In genomic region chr6:148947621-148948444, GRCh38 we compare ENCODE assay signal across 9 cellular contexts.
A peak's percentile ranks its signal among the peaks of the same experiment; 100 is the strongest.
DNase-seq lines count a peak whose midpoint lies in the region; ATAC-seq and TF ChIP-seq lines count a peak whose summit lies in the region.
"Had no signal": no experiment of that assay in that cellular context is flagged by ENCODE, and none has a peak within 500 bp of the region (broad histone marks: within the 10 kb centered on the region; RNA-seq: fewer than 3 reads in every experiment).

No MANE protein-coding gene starts in this region.

- no peaks in the 10 kb centered on the region for H4K20me1 ChIP-seq in PC-3 (ENCODE audit: low read length)

- no peak overlapping the region for H3K4me3 Mint-ChIP-seq in activated T-cell treated with anti-CD3 and anti-CD28 coated beads, Interleukin-2, amount 50 U/mL, for 24 hours
- no peak overlapping the region for H3K4me3 Mint-ChIP-seq in neural crest cell
- H3K4me3 Mint-ChIP-seq: T-helper 1 cell treated with Interleukin-12 subunit alpha and Interleukin-12 subunit beta and Interleukin-4 antibody, amounts not matched to agents 30 μg/mL and 1 μg/mL, for 36 hours had no signal

- no peaks in the 10 kb centered on the region for H3K9me3 Mint-ChIP-seq in activated T-cell treated with anti-CD3 and anti-CD28 coated beads, Interleukin-2, amount 50 U/mL, for 24 hours
- no peaks in the 10 kb centered on the region for H3K9me3 Mint-ChIP-seq in neural crest cell
- H3K9me3 Mint-ChIP-seq: T-helper 1 cell treated with Interleukin-12 subunit alpha and Interleukin-12 subunit beta and Interleukin-4 antibody, amounts not matched to agents 30 μg/mL and 1 μg/mL, for 36 hours had no signal

- BruUV-seq in PC-3 (replicated peaks; lab: Mats Ljungman, UMichigan) = no TSS peak

- H3K27me3 ChIP-seq in PC-3 (ENCODE audit: low read length) = no peaks in the 10 kb centered on the region
- H3K27me3 ChIP-seq in stomach = no peaks in the 10 kb centered on the region

- no peaks in the 10 kb centered on the region for H3K79me2 ChIP-seq in PC-3 (ENCODE audit: low read length)

- CTCF ChIA-PET in PC-3 (lab: Charles Lee) = no interaction called here

- H3K9ac ChIP-seq in PC-3 (ENCODE audit: low read length) = no peak overlapping the region

- peaks cover 1% of the 10 kb centered on the region for H3K4me1 Mint-ChIP-seq in activated T-cell treated with anti-CD3 and anti-CD28 coated beads, Interleukin-2, amount 50 U/mL, for 24 hours (ENCODE audit: low read depth)
- peaks cover 4% of the 10 kb centered on the region for H3K4me1 Mint-ChIP-seq in neural crest cell

- H3K9me3 ChIP-seq in PC-3 (ENCODE audit: low read length) (no peaks in the 10 kb centered on the region), stomach (no peaks in the 10 kb centered on the region)

- H3K4me3 ChIP-seq in PC-3 (ENCODE audit: low read length) (no peak overlapping the region), stomach (no peak overlapping the region)

- no peak for TF ChIP-seq POLR2A in stomach (IDR thresholded peaks at IDR 0.05)

- POLR2A ChIA-PET in PC-3 (lab: Charles Lee; ENCODE audit: unreplicated experiment) = no interaction called here

- no peak overlapping the region for H3K27ac ChIP-seq in PC-3 (ENCODE audit: low read length)
- peak overlapping the region in 1 of 5 donors; percentile 73 for H3K27ac ChIP-seq in stomach

- TF ChIP-seq RAD21 in Ishikawa (IDR thresholded peaks at IDR 0.05; ENCODE audit: low read depth) = peak; percentile 76

- no peak overlapping the region for H2AFZ ChIP-seq in PC-3 (ENCODE audit: low read length)

- H3K4me2 ChIP-seq in PC-3 (ENCODE audit: low read length) = peak overlapping the region; percentile 15

- DNase-seq in CD1c-positive myeloid dendritic cell (ENCODE audit: extremely low spot score) = peak; percentile 83
- peak; percentile 86 for DNase-seq in PC-3
- peak; percentile 85 for DNase-seq in activated T-cell treated with anti-CD3 and anti-CD28 coated beads, Interleukin-2, amount 50 U/mL, for 24 hours
- peak; percentile 91 for DNase-seq in fibroblast of peridontal ligament (ENCODE audit: extremely low read depth)
- peak; percentile 86 for DNase-seq in neural crest cell (ENCODE audit: low read depth, low spot score)
- peak; percentile 88 for DNase-seq in stomach

- TF ChIP-seq CTCF in PC-3 (conservative IDR thresholded peaks at IDR 0.05; ENCODE audit: low read depth, low read length) (peak; percentile 74), neural crest cell (conservative IDR thresholded peaks at IDR 0.05) (peak; percentile 88), stomach (IDR thresholded peaks at IDR 0.05) (peak in 5 of 7 experiments; percentile 75 to 90 (median 87))

- H3K27me3 Mint-ChIP-seq in activated T-cell treated with anti-CD3 and anti-CD28 coated beads, Interleukin-2, amount 50 U/mL, for 24 hours = no peaks in the 10 kb centered on the region
- no peaks in the 10 kb centered on the region for H3K27me3 Mint-ChIP-seq in neural crest cell (ENCODE audit: low read depth)

- H3K4me1 ChIP-seq in PC-3 (ENCODE audit: insufficient read depth, low read length) = peaks cover 16% of the 10 kb centered on the region
- H3K4me1 ChIP-seq in stomach = peaks cover 0 to 26% (median 5%) of the 10 kb centered on the region in 4 donors

- no peaks in the 10 kb centered on the region for H3K9me2 ChIP-seq in PC-3 (replicated peaks; ENCODE audit: low read length)

- H3F3A ChIP-seq in PC-3 (ENCODE audit: low read length, unreplicated experiment) = no peaks in the 10 kb centered on the region

- intact Hi-C loops in PC-3 (cut with micrococcal nuclease) = loop anchor here (1.0 to 10.0 kb wide), 4 partner anchors 93 to 369 kb away; no protein-coding TSS in a partner anchor
- intact Hi-C loops in stomach (cut with DNase I; ENCODE audit: low total_unique reads) = loop anchor here (5.0 kb wide), 1 partner anchor 201 kb away; the partner anchor contains the start of gene UST

- 25 to 31% (median 26%) methylated on average over 12 of the region's 12 CpGs for WGBS in stomach, 5 donors

- H3K27ac Mint-ChIP-seq in activated T-cell treated with anti-CD3 and anti-CD28 coated beads, Interleukin-2, amount 50 U/mL, for 24 hours = no peak overlapping the region
- H3K27ac Mint-ChIP-seq in neural crest cell (ENCODE audit: unreplicated experiment) = no peak overlapping the region
- H3K27ac Mint-ChIP-seq: T-helper 1 cell treated with Interleukin-12 subunit alpha and Interleukin-12 subunit beta and Interleukin-4 antibody, amounts not matched to agents 30 μg/mL and 1 μg/mL, for 36 hours had no signal

- ATAC-seq in GM19351 (IDR thresholded peaks at IDR 0.05; ENCODE audit: unreplicated experiment) = peak; percentile 87
- peak; percentile 88 for ATAC-seq in PC-3

- no peaks in the 10 kb centered on the region for H3K36me3 Mint-ChIP-seq in activated T-cell treated with anti-CD3 and anti-CD28 coated beads, Interleukin-2, amount 50 U/mL, for 24 hours (ENCODE audit: low read depth)
- H3K36me3 Mint-ChIP-seq in neural crest cell (ENCODE audit: low read depth) = no peaks in the 10 kb centered on the region

- no peaks in the 10 kb centered on the region for H3K36me3 ChIP-seq in PC-3 (ENCODE audit: low read depth, low read length)
- no peaks in the 10 kb centered on the region for H3K36me3 ChIP-seq in stomach

- TF ChIP-seq EP300 in Ishikawa (IDR thresholded peaks at IDR 0.05; ENCODE audit: borderline replicate concordance) (no peak), stomach (IDR thresholded peaks at IDR 0.05) (no peak)

TF ChIP-seq in Ishikawa, 13 proteins besides CTCF, POLR2A, EP300 and RAD21:
- TF ChIP-seq, protein P1, sequence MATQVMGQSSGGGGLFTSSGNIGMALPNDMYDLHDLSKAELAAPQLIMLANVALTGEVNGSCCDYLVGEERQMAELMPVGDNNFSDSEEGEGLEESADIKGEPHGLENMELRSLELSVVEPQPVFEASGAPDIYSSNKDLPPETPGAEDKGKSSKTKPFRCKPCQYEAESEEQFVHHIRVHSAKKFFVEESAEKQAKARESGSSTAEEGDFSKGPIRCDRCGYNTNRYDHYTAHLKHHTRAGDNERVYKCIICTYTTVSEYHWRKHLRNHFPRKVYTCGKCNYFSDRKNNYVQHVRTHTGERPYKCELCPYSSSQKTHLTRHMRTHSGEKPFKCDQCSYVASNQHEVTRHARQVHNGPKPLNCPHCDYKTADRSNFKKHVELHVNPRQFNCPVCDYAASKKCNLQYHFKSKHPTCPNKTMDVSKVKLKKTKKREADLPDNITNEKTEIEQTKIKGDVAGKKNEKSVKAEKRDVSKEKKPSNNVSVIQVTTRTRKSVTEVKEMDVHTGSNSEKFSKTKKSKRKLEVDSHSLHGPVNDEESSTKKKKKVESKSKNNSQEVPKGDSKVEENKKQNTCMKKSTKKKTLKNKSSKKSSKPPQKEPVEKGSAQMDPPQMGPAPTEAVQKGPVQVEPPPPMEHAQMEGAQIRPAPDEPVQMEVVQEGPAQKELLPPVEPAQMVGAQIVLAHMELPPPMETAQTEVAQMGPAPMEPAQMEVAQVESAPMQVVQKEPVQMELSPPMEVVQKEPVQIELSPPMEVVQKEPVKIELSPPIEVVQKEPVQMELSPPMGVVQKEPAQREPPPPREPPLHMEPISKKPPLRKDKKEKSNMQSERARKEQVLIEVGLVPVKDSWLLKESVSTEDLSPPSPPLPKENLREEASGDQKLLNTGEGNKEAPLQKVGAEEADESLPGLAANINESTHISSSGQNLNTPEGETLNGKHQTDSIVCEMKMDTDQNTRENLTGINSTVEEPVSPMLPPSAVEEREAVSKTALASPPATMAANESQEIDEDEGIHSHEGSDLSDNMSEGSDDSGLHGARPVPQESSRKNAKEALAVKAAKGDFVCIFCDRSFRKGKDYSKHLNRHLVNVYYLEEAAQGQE (IDR thresholded peaks at IDR 0.05; ENCODE audit: low read depth) = no peak
- TF ChIP-seq MAX (IDR thresholded peaks at IDR 0.05) = no peak
- no peak for TF ChIP-seq USF1 (IDR thresholded peaks at IDR 0.05)
- TF ChIP-seq NFIC (IDR thresholded peaks at IDR 0.05) = no peak
- no peak for TF ChIP-seq YY1 (IDR thresholded peaks at IDR 0.05; ENCODE audit: low read depth)
- TF ChIP-seq TEAD4 (IDR thresholded peaks at IDR 0.05) = no peak
- no peak for TF ChIP-seq TAF1 (IDR thresholded peaks at IDR 0.05; ENCODE audit: low read depth)
- no peak for TF ChIP-seq CEBPB (IDR thresholded peaks at IDR 0.05)
- no peak for TF ChIP-seq EGR1 (IDR thresholded peaks at IDR 0.05)
- no peak for TF ChIP-seq ZBTB7A (IDR thresholded peaks at IDR 0.05; ENCODE audit: low read depth)
- no peak for TF ChIP-seq TCF12 (IDR thresholded peaks at IDR 0.05; ENCODE audit: low read depth)
- no peak for TF ChIP-seq CREB1 (IDR thresholded peaks at IDR 0.05; ENCODE audit: low read depth)
